In genomic region chr4:121720109-121720508, GRCh38 we compare ENCODE assay signal across 19 cellular contexts. TPM values are rescaled to one million over a fixed set of nuclear protein-coding genes. Genes with fewer than 3 reads are reported as not detected.
DNase-seq lines count a peak whose midpoint lies in the region; ATAC-seq, FAIRE-seq and TF ChIP-seq lines count a peak whose summit lies in the region.
"Had no signal": no experiment of that assay in that cellular context is flagged by ENCODE, and none has a peak within 500 bp of the region (broad histone marks: within the 10 kb centered on the region; RNA-seq: fewer than 3 reads in every experiment).

No MANE protein-coding gene starts in this region.

- ATAC-seq in SK-N-SH treated with all-trans-retinoic acid at 6 μM for 48 hours: peak; percentile 68
- ATAC-seq: CD8-positive, alpha-beta T cell had no signal

- H2BK120ac ChIP-seq in H1 (replicated peaks; ENCODE audit: low read depth, low read length): no peak overlapping the region

- H4K20me1 ChIP-seq in H1 (replicated peaks in 1 of 2; ENCODE audit: control insufficient read depth in 1 of 2, insufficient read depth in 2 of 2, low read length in 2 of 2): no peaks in the 10 kb centered on the region
- H4K20me1 ChIP-seq: BLaER1 had no signal

- no peak overlapping the region for H3K14ac ChIP-seq in H1 (ENCODE audit: insufficient read length)

- DNase-seq in GM04503 (ENCODE audit: low read depth): peak; percentile 70
- no peak for DNase-seq in H1 (ENCODE audit: low read depth in 1 of 2, low spot score in 2 of 2)
- no peak for DNase-seq in SIG-M5 (lab: John Stamatoyannopoulos, UW)
- DNase-seq in DMS53 treated with DMSO at 0.1 percent for 48 hours (lab: John Stamatoyannopoulos, UW; ENCODE audit: unreplicated experiment): no peak
- no peak for DNase-seq in AML-193 (lab: John Stamatoyannopoulos, UW)
- no peak for DNase-seq in RKO (ENCODE audit: low spot score)
- DNase-seq: CD8-positive, alpha-beta T cell; DMS79; GDM1; H7; Karpas-422; MM.1S; NCI-H1105; NCI-H1694; NCI-H524; Peyer's patch; Right ventricle myocardium superior had no signal

- CTCF ChIA-PET in H1 (lab: Charles Lee; ENCODE audit: partially characterized antibody): interaction anchor here (0.6 to 1.1 kb wide), 3 partner anchors 8 to 17 kb away, joined by 3 to 4 read pairs (median 3); no protein-coding TSS in a partner anchor

- no peaks in the 10 kb centered on the region for H3K23me2 ChIP-seq in H1 (ENCODE audit: low read depth, low read length)

- H4K8ac ChIP-seq in H1 (ENCODE audit: extremely low read depth, insufficient read depth, low read length): no peak overlapping the region

- no peak for TF ChIP-seq EP300 in H1 (IDR thresholded peaks at IDR 0.05; ENCODE audit: borderline replicate concordance in 1 of 2, low read depth in 2 of 2, low read length in 2 of 2)

- H3K9ac ChIP-seq in H1 (replicated peaks in 1 of 4; ENCODE audit: extremely low read depth in 1 of 4, low read depth in 3 of 4, low read length in 3 of 4): no peak overlapping the region
- H3K9ac ChIP-seq: BLaER1 had no signal

- TF ChIP-seq RAD21 in H1 (IDR thresholded peaks at IDR 0.05 in 1 of 2, conservative IDR thresholded peaks at IDR 0.05 in 1 of 2; ENCODE audit: low read depth in 2 of 2, low read length in 2 of 2): no peak

- no peak overlapping the region for H3K18ac ChIP-seq in H1 (ENCODE audit: extremely low read depth, low read length)

- H3K4me2 ChIP-seq in H1 (ENCODE audit: insufficient read depth in 1 of 2, low read depth in 2 of 2, low read length in 2 of 2): no peak overlapping the region
- H3K4me2 ChIP-seq: BLaER1 had no signal

- H3K23ac ChIP-seq in H1 (ENCODE audit: insufficient read length): no peak overlapping the region

- 79% methylated on average over 1 of the region's 1 CpG; no CpG with 5 or more reads in 1 of the 2 experiments for WGBS in H1 (ENCODE audit: extremely low coverage in 1 of 2, insufficient coverage in 1 of 2, insufficient read length in 1 of 2, insufficient replicate concordance in 2 of 2, low coverage in 1 of 2, low lambda C conversion rate in 2 of 2, missing lambda C conversion rate in 1 of 2), 2 experiments

- no peak overlapping the region for H3K4me3 ChIP-seq in H1 (ENCODE audit: extremely low read depth in 1 of 4, insufficient read depth in 2 of 4, low read depth in 3 of 4, low read length in 4 of 4)
- H3K4me3 ChIP-seq: BLaER1, Peyer's patch had no signal

- no peaks in the 10 kb centered on the region for H3K27me3 ChIP-seq in H1 (replicated peaks in 1 of 4; ENCODE audit: control insufficient read depth in 3 of 4, extremely low read depth in 1 of 4, insufficient read depth in 3 of 4, low read length in 3 of 4)
- H3K27me3 ChIP-seq: BLaER1, Peyer's patch had no signal

- H3K9me3 ChIP-seq in H1 (ENCODE audit: insufficient read depth in 2 of 2, low read depth in 1 of 2, low read length in 1 of 2): no peaks in the 10 kb centered on the region; a peak in 1 of 4 replicates
- H3K9me3 ChIP-seq: BLaER1, Peyer's patch had no signal

- H2BK15ac ChIP-seq in H1 (ENCODE audit: low read length): no peak overlapping the region

- H2BK12ac ChIP-seq in H1 (ENCODE audit: low read depth, low read length): no peak overlapping the region

- no peak for TF ChIP-seq CTCF in H1 (IDR thresholded peaks at IDR 0.05; ENCODE audit: control extremely low read depth in 1 of 3, insufficient read depth in 1 of 3, low read depth in 1 of 3, low read length in 3 of 3)

- H2BK20ac ChIP-seq in H1 (ENCODE audit: low read length): no peak overlapping the region

- H3K79me1 ChIP-seq in H1 (ENCODE audit: low read depth, low read length): no peaks in the 10 kb centered on the region

- H3K4me1 ChIP-seq in H1 (replicated peaks in 1 of 4; ENCODE audit: control insufficient read depth in 3 of 4, insufficient read depth in 4 of 4, low read length in 3 of 4): no peaks in the 10 kb centered on the region
- H3K4me1 ChIP-seq: BLaER1, Peyer's patch had no signal

- H4K91ac ChIP-seq in H1 (replicated peaks; ENCODE audit: insufficient read length, low read length): no peak overlapping the region

- no peaks in the 10 kb centered on the region for H3K79me2 ChIP-seq in H1 (ENCODE audit: control insufficient read depth in 1 of 2, insufficient read depth in 2 of 2, low read length in 2 of 2)

- peak; percentile 19 for FAIRE-seq in H1 (lab: Jason Lieb, UNC)

- no peak overlapping the region for H2BK5ac ChIP-seq in H1 (ENCODE audit: low read depth, low read length)

- no peak overlapping the region for H3K56ac ChIP-seq in H1 (replicated peaks; ENCODE audit: insufficient read length, low read depth, low read length)

- H3K36me3 ChIP-seq in H1 (ENCODE audit: control insufficient read depth in 2 of 4, insufficient read depth in 4 of 4, low read length in 3 of 4): no peaks in the 10 kb centered on the region
- H3K36me3 ChIP-seq: BLaER1, Peyer's patch had no signal

- no peak overlapping the region for H3K27ac ChIP-seq in H1 (ENCODE audit: low read depth, low read length)
- H3K27ac ChIP-seq: BLaER1, Peyer's patch had no signal

- H2AK5ac ChIP-seq in H1 (ENCODE audit: low read depth, low read length): no peak overlapping the region

- POLR2A ChIA-PET in H1 (lab: Charles Lee; ENCODE audit: partially characterized antibody): no interaction called here

- H4K5ac ChIP-seq in H1 (ENCODE audit: insufficient read length, low read depth, low read length): no peak overlapping the region

- no peak overlapping the region for H3K4ac ChIP-seq in H1 (replicated peaks; ENCODE audit: insufficient read length, low read depth, low read length)

- H2AFZ ChIP-seq in H1 (ENCODE audit: low read length): no peak overlapping the region

- TF ChIP-seq POLR2A in H1 (IDR thresholded peaks at IDR 0.05; ENCODE audit: control extremely low read depth in 1 of 2, low read depth in 2 of 2, low read length in 2 of 2): no peak

TF ChIP-seq in SK-N-SH treated with all-trans-retinoic acid at 6 μM for 48 hours, 23 proteins besides CTCF, POLR2A, EP300 and RAD21 (continues in another document):
- TF ChIP-seq ISL1 (CRISPR knock-in tag; IDR thresholded peaks at IDR 0.05): no peak
- no peak for TF ChIP-seq CSRNP3 (CRISPR knock-in tag; IDR thresholded peaks at IDR 0.05)
- TF ChIP-seq ZFP30 (CRISPR knock-in tag; IDR thresholded peaks at IDR 0.05): no peak
- TF ChIP-seq SNAI2 (CRISPR knock-in tag; IDR thresholded peaks at IDR 0.05): no peak
- TF ChIP-seq ZFP3 (CRISPR knock-in tag; IDR thresholded peaks at IDR 0.05): no peak
- no peak for TF ChIP-seq CSDC2 (CRISPR knock-in tag; IDR thresholded peaks at IDR 0.05)

TF ChIP-seq in H1, 55 proteins besides CTCF, POLR2A, EP300 and RAD21:
- 0 out of 2 replicates have a peak, but pooled peaks have one; percentile 3 for TF ChIP-seq TEAD4 (IDR thresholded peaks at IDR 0.05; ENCODE audit: low read depth, low read length)
- TF ChIP-seq, protein P1, sequence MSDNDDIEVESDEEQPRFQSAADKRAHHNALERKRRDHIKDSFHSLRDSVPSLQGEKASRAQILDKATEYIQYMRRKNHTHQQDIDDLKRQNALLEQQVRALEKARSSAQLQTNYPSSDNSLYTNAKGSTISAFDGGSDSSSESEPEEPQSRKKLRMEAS (IDR thresholded peaks at IDR 0.05): no peak
- TF ChIP-seq ATF3 (IDR thresholded peaks at IDR 0.05; ENCODE audit: insufficient read depth, low read depth, low read length): no peak
- no peak for TF ChIP-seq BACH1 (IDR thresholded peaks at IDR 0.05; ENCODE audit: low read length)

RNA-seq across cellular contexts. Expression of gene ANXA5, which starts 23.3 kb away (rescaled TPM):
- total RNA-seq in H1 (2021; fragmentation: NEBNext Ultra II Directional; extraction: Animal tissue kit (Norgen Biotek cat#: 25700)): 213 and 221 TPM in 2 replicates
- 116 and 213 TPM in 2 replicates for polyA plus RNA-seq in H1 (2011; rRNA removed)
- 155 TPM for polyA plus RNA-seq in H1 (2011; cell fraction: cytosol; rRNA removed)
- 69.0 TPM for polyA plus RNA-seq in H1 (2011; cell fraction: nucleus; rRNA removed)
- polyA plus RNA-seq in H1 (2012, experiment 1 of 2): 222 to 296 TPM (median 237 TPM) in 4 replicates
- polyA plus RNA-seq in H1 (2012, experiment 2 of 2): 183 TPM
- polyA plus RNA-seq in H1 (2013, experiment 1 of 2): 155 TPM
- 154 TPM for polyA plus RNA-seq in H1 (2013, experiment 2 of 2)
- polyA minus RNA-seq in H1 (2011; rRNA and poly(A)+ RNA removed): 115 and 127 TPM in 2 replicates
- 230 TPM for polyA minus RNA-seq in H1 (2011; cell fraction: cytosol; rRNA and poly(A)+ RNA removed)
- polyA minus RNA-seq in H1 (2011; cell fraction: nucleus; rRNA and poly(A)+ RNA removed): 90.3 TPM

RNA-seq across cellular contexts. Expression of gene SMIM43, which starts 44.9 kb away (rescaled TPM):
- 0.50 TPM in 1 of 2 replicates, not detected in the other for total RNA-seq in H1 (2021; fragmentation: NEBNext Ultra II Directional; extraction: Animal tissue kit (Norgen Biotek cat#: 25700))
- polyA plus RNA-seq in H1 (2011; rRNA removed): 0.41 and 0.94 TPM in 2 replicates
- 0.97 TPM for polyA plus RNA-seq in H1 (2011; cell fraction: cytosol; rRNA removed)
- 0.77 TPM for polyA plus RNA-seq in H1 (2011; cell fraction: nucleus; rRNA removed)
- 0.72 to 0.98 TPM (median 0.88 TPM) in 4 replicates for polyA plus RNA-seq in H1 (2012, experiment 1 of 2)
- polyA plus RNA-seq in H1 (2012, experiment 2 of 2): 0.22 TPM
- 0.32 TPM for polyA plus RNA-seq in H1 (2013, experiment 1 of 2)
- polyA plus RNA-seq in H1 (2013, experiment 2 of 2): 0.33 TPM
- polyA minus RNA-seq in H1 (2011; rRNA and poly(A)+ RNA removed): 0.22 and 2.5 TPM in 2 replicates
- polyA minus RNA-seq in H1 (2011; cell fraction: cytosol; rRNA and poly(A)+ RNA removed): 1.2 TPM
- polyA minus RNA-seq in H1 (2011; cell fraction: nucleus; rRNA and poly(A)+ RNA removed): 0.40 TPM
- total RNA-seq: H7, Peyer's patch, Right ventricle myocardium superior had no signal
